1 cellular context compared by ENCODE assay signal in genomic region chr9:136179101-136179616, GRCh38.
TF ChIP-seq lines count a peak whose summit lies in the region.

No MANE protein-coding gene starts in this region.

TF ChIP-seq in K562, 482 proteins besides CTCF, POLR2A, EP300 and RAD21 (continued from another document):
- peak; percentile 63 for TF ChIP-seq PRDM10 (IDR thresholded peaks at IDR 0.05; ENCODE audit: partially characterized antibody)
